14 cellular contexts compared by ENCODE assay signal in genomic region chr2:238163494-238164198, GRCh38. TPM values are rescaled to one million over a fixed set of nuclear protein-coding genes. Genes with fewer than 3 reads are reported as not detected.
DNase-seq lines count a peak whose midpoint lies in the region; ATAC-seq and TF ChIP-seq lines count a peak whose summit lies in the region.
"Had no signal": no experiment of that assay in that cellular context is flagged by ENCODE, and none has a peak within 500 bp of the region (broad histone marks: within the 10 kb centered on the region; RNA-seq: fewer than 3 reads in every experiment).

No MANE protein-coding gene starts in this region.

- H3K27ac ChIP-seq in fibroblast of lung (ENCODE audit: insufficient read depth, low read length) = no peak overlapping the region
- H3K27ac ChIP-seq: left lung, prostate gland had no signal

- peak; percentile 33 for DNase-seq in DMS79 treated with DMSO at 0.1 percent for 48 hours (lab: John Stamatoyannopoulos, UW)
- DNase-seq in DMS79 (lab: John Stamatoyannopoulos, UW) = no peak
- DNase-seq in NT2/D1 (ENCODE audit: low read depth, low spot score) = no peak
- peak in 1 of 2 donors; percentile 9 for DNase-seq in fibroblast of lung (ENCODE audit: low read depth in 2 of 2)
- DNase-seq in retinal pigment epithelial cell (ENCODE audit: low read depth) = no peak
- DNase-seq in NOMO-1 treated with DMSO at 0.1 percent for 48 hours (lab: John Stamatoyannopoulos, UW; ENCODE audit: unreplicated experiment) = no peak
- DNase-seq: activated CD8-positive, alpha-beta T cell treated with anti-CD3 and anti-CD28 coated beads for 36 hours; activated naive CD8-positive, alpha-beta T cell treated with anti-CD3 and anti-CD28 coated beads, Interleukin-2, amount 50 U/mL, for 24 hours; NCI-H774 had no signal

- H3K9me3 ChIP-seq in NT2/D1 (ENCODE audit: insufficient read depth, low read length) (no peaks in the 10 kb centered on the region), fibroblast of lung (ENCODE audit: control insufficient read depth, insufficient read depth, low read depth, low read length) (no peaks in the 10 kb centered on the region)
- H3K9me3 ChIP-seq: left lung, prostate gland had no signal

- peaks cover 11% of the 10 kb centered on the region for H3K4me1 ChIP-seq in NT2/D1 (ENCODE audit: insufficient read depth, insufficient read length)
- peaks cover 24% of the 10 kb centered on the region for H3K4me1 ChIP-seq in fibroblast of lung (ENCODE audit: control insufficient read depth, extremely low read depth, insufficient read depth, low read length)
- H3K4me1 ChIP-seq: prostate gland had no signal

- ATAC-seq in GM21619 (IDR thresholded peaks at IDR 0.05; ENCODE audit: unreplicated experiment) (no peak), GM18519 (IDR thresholded peaks at IDR 0.05; ENCODE audit: low FRiP score, unreplicated experiment) (no peak)
- ATAC-seq: activated CD8-positive, alpha-beta T cell treated with anti-CD3 and anti-CD28 coated beads for 36 hours; activated naive CD8-positive, alpha-beta T cell treated with anti-CD3 and anti-CD28 coated beads, Interleukin-2, amount 50 U/mL, for 24 hours; left lung had no signal

- H3K9ac ChIP-seq in NT2/D1 (ENCODE audit: insufficient read length, low read depth) (peak overlapping the region; percentile 67), fibroblast of lung (ENCODE audit: insufficient read depth, low read length) (no peak overlapping the region)

- H4K20me1 ChIP-seq in fibroblast of lung (ENCODE audit: control insufficient read depth, extremely low read depth, insufficient read depth, low read length) = no peaks in the 10 kb centered on the region

- H3K36me3 ChIP-seq in NT2/D1 (ENCODE audit: insufficient read depth, insufficient read length, low read length) (peaks cover 23% of the 10 kb centered on the region), fibroblast of lung (ENCODE audit: control insufficient read depth, insufficient read depth, low read length) (peaks cover 7% of the 10 kb centered on the region)
- H3K36me3 ChIP-seq: prostate gland had no signal

- H3K27me3 ChIP-seq in NT2/D1 (ENCODE audit: insufficient read depth, insufficient read length) (peaks cover 61% of the 10 kb centered on the region), fibroblast of lung (ENCODE audit: control insufficient read depth, insufficient read depth, low read length) (no peaks in the 10 kb centered on the region)

- no peak for TF ChIP-seq CTCF in fibroblast of lung (conservative IDR thresholded peaks at IDR 0.05 in 1 of 2, IDR thresholded peaks at IDR 0.05 in 1 of 2; ENCODE audit: low read depth in 1 of 2, low read length in 2 of 2)
- no peak for TF ChIP-seq CTCF in retinal pigment epithelial cell (conservative IDR thresholded peaks at IDR 0.05; ENCODE audit: low read depth, low read length)

- H3K4me3 ChIP-seq in NT2/D1 (ENCODE audit: insufficient read length, low read depth) = peak overlapping the region; percentile 49
- peak overlapping the region in 1 of 4 experiments; percentile 10 for H3K4me3 ChIP-seq in fibroblast of lung (replicated peaks in 1 of 4; ENCODE audit: control extremely low read depth in 1 of 4, insufficient read depth in 1 of 4, low read depth in 3 of 4, low read length in 4 of 4)
- peak overlapping the region; percentile 8 for H3K4me3 ChIP-seq in retinal pigment epithelial cell (ENCODE audit: low read length)
- H3K4me3 ChIP-seq: left lung had no signal

- no peak overlapping the region for H2AFZ ChIP-seq in fibroblast of lung (ENCODE audit: low read length)

- H3K4me2 ChIP-seq in fibroblast of lung (ENCODE audit: extremely low read depth, insufficient read depth, low read length) = peak overlapping the region; percentile 59

- H3K79me2 ChIP-seq in fibroblast of lung (ENCODE audit: control insufficient read depth, insufficient read depth, low read length) = no peaks in the 10 kb centered on the region

RNA-seq across cellular contexts. Expression of gene ERFE, which starts 4.9 kb away (rescaled TPM):
- total RNA-seq in fibroblast of lung = 1.3 and 1.5 TPM in 2 replicates
- polyA plus RNA-seq in fibroblast of lung = 1.1 and 8.3 TPM in 2 replicates
- polyA plus RNA-seq in fibroblast of lung (2012) = 2.0 and 12.6 TPM in 2 replicates
- 7.5 TPM in 1 of 2 replicates, not detected in the other for polyA minus RNA-seq in fibroblast of lung (ENCODE audit: low replicate concordance)

RNA-seq across cellular contexts. Expression of gene KLHL30, which starts 25.2 kb away (rescaled TPM):
- 0.26 and 1.2 TPM in 2 replicates for total RNA-seq in fibroblast of lung
- 0.02 and 1.6 TPM in 2 replicates for polyA plus RNA-seq in fibroblast of lung
- polyA plus RNA-seq in fibroblast of lung (2012) = 0.09 and 3.8 TPM in 2 replicates
- polyA minus RNA-seq in fibroblast of lung (ENCODE audit: low replicate concordance) = 1.4 TPM in 1 of 2 replicates, not detected in the other
- total RNA-seq: activated CD8-positive, alpha-beta T cell treated with anti-CD3 and anti-CD28 coated beads for 36 hours; H4 had no signal

RNA-seq across cellular contexts. Expression of gene ILKAP, which starts 39.8 kb away (rescaled TPM):
- 24.9 and 27.9 TPM in 2 replicates for total RNA-seq in fibroblast of lung
- 31.3 and 34.6 TPM in 2 replicates for polyA plus RNA-seq in fibroblast of lung
- polyA plus RNA-seq in fibroblast of lung (2012) = 22.2 and 32.0 TPM in 2 replicates
- polyA minus RNA-seq in fibroblast of lung (ENCODE audit: low replicate concordance) = 2.5 and 15.7 TPM in 2 replicates
